In genomic region chr11:126062679-126063509, GRCh38 we compare ENCODE assay signal across 8 cellular contexts. TPM values are rescaled to one million over a fixed set of nuclear protein-coding genes. Genes with fewer than 3 reads are reported as not detected.
DNase-seq lines count a peak whose midpoint lies in the region; FAIRE-seq and TF ChIP-seq lines count a peak whose summit lies in the region.

TSS of gene CDON (minus strand) at chr11:126062866. CDS start at chr11:126023476, 39,390 bp downstream.

- H3K27me3 Mint-ChIP-seq in HFFc6 (ENCODE audit: insufficient read depth), result peaks cover 27% of the 10 kb centered on the region

- H3K9ac ChIP-seq in subcutaneous abdominal adipose tissue (ENCODE audit: low read length in 5 of 5), result peak within 1 kb of the TSS; percentile 23 to 92 (median 85)

- H3K27ac Mint-ChIP-seq in HFFc6, result peak within 1 kb of the TSS; percentile 97

- no peaks in the 10 kb centered on the region for H3K9me3 Mint-ChIP-seq in HFFc6

- H3K4me1 Mint-ChIP-seq in HFFc6 (ENCODE audit: low read depth), result peaks cover 6% of the 10 kb centered on the region

- DNase-seq in GF-D8 (lab: John Stamatoyannopoulos, UW) (peak; percentile 94), HFFc6 (peak; percentile 78), MV-4-11 (lab: John Stamatoyannopoulos, UW) (peak; percentile 85), SJCRH30 (peak; percentile 89 to 92), frontal cortex (ENCODE audit: low spot score in 2 of 2) (peak; percentile 97 to 99)
- peak; percentile 90 for DNase-seq in activated naive CD4-positive, alpha-beta T cell treated with Interleukin-2 at 50 U/mL for 16 hours

- H3K4me3 Mint-ChIP-seq in HFFc6, result peak within 1 kb of the TSS; percentile 87

- H3K9me3 ChIP-seq in SJCRH30 (replicated peaks), result no peaks in the 10 kb centered on the region
- no peaks in the 10 kb centered on the region for H3K9me3 ChIP-seq in neutrophil
- H3K9me3 ChIP-seq in subcutaneous abdominal adipose tissue (ENCODE audit: control insufficient read depth in 5 of 5, low read length in 5 of 5), result no peaks in the 10 kb centered on the region

- H3K36me3 ChIP-seq in SJCRH30 (0 out of 2 replicates have a peak, but pooled peaks cover 4% of the 10 kb centered on the region), neutrophil (no peaks in the 10 kb centered on the region), subcutaneous abdominal adipose tissue (ENCODE audit: control insufficient read depth in 5 of 5, insufficient read depth in 5 of 5, low read length in 5 of 5) (no peaks in the 10 kb centered on the region)

- H3K4me3 ChIP-seq in SJCRH30, result peak within 1 kb of the TSS; percentile 67
- H3K4me3 ChIP-seq in neutrophil (ENCODE audit: low read depth in 1 of 2, low read length in 1 of 2), result peak within 1 kb of the TSS; percentile 52 to 56
- peak within 1 kb of the TSS; percentile 77 to 87 (median 82) for H3K4me3 ChIP-seq in subcutaneous abdominal adipose tissue (ENCODE audit: low read depth in 1 of 5, low read length in 5 of 5)

- FAIRE-seq in frontal cortex (lab: Jason Lieb, UNC), result no peak

- TF ChIP-seq CTCF in HFFc6 (IDR thresholded peaks at IDR 0.05), result peak; percentile 50
- TF ChIP-seq CTCF in neutrophil (IDR thresholded peaks at IDR 0.05), result no peak

- H3K27ac ChIP-seq in SJCRH30 (peak within 1 kb of the TSS; percentile 99), neutrophil (no peak within 1 kb of the TSS), subcutaneous abdominal adipose tissue (ENCODE audit: low read depth, low read length) (peak within 1 kb of the TSS; percentile 2)

- H3K36me3 Mint-ChIP-seq in HFFc6 (ENCODE audit: low read depth), result no peaks in the 10 kb centered on the region

- H3K4me1 ChIP-seq in SJCRH30 (no peaks in the 10 kb centered on the region), neutrophil (ENCODE audit: control insufficient read depth in 1 of 2, insufficient read depth in 1 of 2, low read depth in 1 of 2, low read length in 1 of 2) (peaks cover 0 to 15% of the 10 kb centered on the region in 2 experiments), subcutaneous abdominal adipose tissue (ENCODE audit: control insufficient read depth in 5 of 5, insufficient read depth in 5 of 5, low read length in 5 of 5) (peaks cover 0 to 27% (median 15%) of the 10 kb centered on the region in 5 donors)

- H3K27me3 ChIP-seq in SJCRH30 (no peaks in the 10 kb centered on the region), neutrophil (peaks cover 86% of the 10 kb centered on the region), subcutaneous abdominal adipose tissue (ENCODE audit: control insufficient read depth in 5 of 5, insufficient read depth in 4 of 5, low read length in 5 of 5) (peaks cover 0 to 3% (median 0%) of the 10 kb centered on the region in 5 donors)

RNA-seq across cellular contexts. Expression of gene CDON, which starts in this region (rescaled TPM):
- 1 to 10 TPM; 1.3 to 2.0 (median 1.9) TPM for total RNA-seq in HFFc6 (2021; fragmentation: NEBNext Ultra II Directional; extraction: Animal tissue kit (Norgen Biotek cat#: 25700))
- 59.6 and 76.1 TPM in 2 replicates for total RNA-seq in SJCRH30 (2014; rRNA removed; shearing (Covaris generic))
- total RNA-seq in frontal cortex, result 32.6 TPM

Comparison
In these comparisons a context has a peak if more than half of its experiments do, and no peak if none do; other contexts are left out.
1. RNA of gene CDON (total RNA-seq): 59.6 to 76.1 TPM in SJCRH30 and 32.6 TPM in frontal cortex (single experiment); 1.3 to 2.0 TPM in HFFc6; every median in the first group is over 10 times any median in the second.
2. Peak in every context shown above with its lines, with median percentiles within 50 percentile points of each other: DNase-seq and H3K4me3 ChIP-seq.